Comparison of ENCODE assay signal across 10 cellular contexts in the genomic region with DNA sequence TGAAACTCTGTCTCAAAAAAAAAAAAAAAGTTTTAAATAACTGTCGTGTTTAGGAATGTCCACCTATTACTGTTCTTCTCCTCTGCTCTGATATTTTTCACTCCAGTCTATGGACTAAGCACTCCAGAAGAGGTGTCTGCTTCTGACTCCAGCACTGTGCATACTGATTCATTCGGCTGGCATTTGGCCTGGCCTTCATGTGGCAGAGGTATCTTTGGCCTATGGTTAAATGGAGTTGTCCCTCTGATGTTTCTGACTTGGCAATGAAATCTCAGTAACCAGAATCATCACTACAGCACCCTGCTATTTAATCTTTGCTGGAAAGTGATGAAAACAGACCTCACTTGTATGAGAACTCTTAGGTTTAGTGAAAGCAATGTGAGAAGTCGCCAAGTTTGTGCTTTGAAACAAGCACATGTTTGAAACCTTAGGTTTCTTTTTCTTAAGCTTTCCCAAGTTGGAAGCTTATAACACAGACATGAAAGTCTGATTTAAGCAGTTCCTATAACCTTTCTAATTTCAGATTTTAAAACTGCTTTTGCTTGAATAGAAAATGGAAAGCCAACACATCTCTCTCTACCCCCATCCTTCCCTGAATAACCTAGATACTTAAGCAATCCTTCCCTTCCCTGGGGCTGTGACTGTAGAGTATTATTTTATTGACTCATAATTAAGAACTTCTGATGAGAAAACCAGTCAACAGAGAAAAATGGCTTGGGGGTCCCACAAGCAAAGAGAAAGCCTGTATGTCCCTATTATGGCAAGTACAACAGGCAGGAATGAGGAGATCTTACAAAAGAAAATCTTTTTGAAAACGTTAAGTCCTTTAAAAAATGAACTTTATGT.
DNase-seq lines count a peak whose midpoint lies in the region; ATAC-seq, FAIRE-seq and TF ChIP-seq lines count a peak whose summit lies in the region.
"Had no signal": no experiment of that assay in that cellular context is flagged by ENCODE, and none has a peak within 500 bp of the region (broad histone marks: within the 10 kb centered on the region; RNA-seq: fewer than 3 reads in every experiment).

No MANE protein-coding gene starts in this region.

- WGBS in K562 (ENCODE audit: insufficient coverage, low coverage, missing lambda C conversion rate), result 56% methylated on average over 4 of the region's 4 CpGs

- H3K27me3 ChIP-seq in K562 (ENCODE audit: control insufficient read depth in 2 of 2, insufficient read depth in 2 of 2, low read length in 2 of 2), result no peaks in the 10 kb centered on the region
- H3K27me3 ChIP-seq in muscle layer of colon (ENCODE audit: control insufficient read depth in 1 of 2, insufficient read depth in 2 of 2, low read length in 2 of 2), result no peaks in the 10 kb centered on the region

- TF ChIP-seq EP300 in K562 (IDR thresholded peaks at IDR 0.05; ENCODE audit: low read length), result no peak

- no peaks in the 10 kb centered on the region for H3K9me1 ChIP-seq in K562 (ENCODE audit: control insufficient read depth, insufficient read depth, low read length)

- CTCF ChIA-PET in K562 (lab: Yijun Ruan, JAX; ENCODE audit: low intra/inter-chr PET ratio), result no interaction called here

- no peak overlapping the region for H3K4me2 ChIP-seq in K562 (ENCODE audit: insufficient read depth, low read length)

- H3K9ac ChIP-seq in K562 (ENCODE audit: insufficient read depth in 1 of 2, low read depth in 2 of 2, low read length in 2 of 2) (no peak overlapping the region), muscle layer of colon (ENCODE audit: low read length) (peak overlapping the region; percentile 3)

- TF ChIP-seq CTCF in AG09309 (IDR thresholded peaks at IDR 0.05; ENCODE audit: control insufficient read depth, insufficient read depth, low read depth, low read length, missing control alignments) (no peak), K562 (IDR thresholded peaks at IDR 0.05 in 2 of 3, conservative IDR thresholded peaks at IDR 0.05 in 1 of 3; ENCODE audit: insufficient read depth in 2 of 3, low read depth in 1 of 3, low read length in 3 of 3) (no peak)

- TF ChIP-seq POLR2A in K562 (conservative IDR thresholded peaks at IDR 0.05), result no peak

- intact Hi-C loops in K562 (cut with micrococcal nuclease), result no loop called here

- no peak for TF ChIP-seq RAD21 in K562 (CRISPR knock-in tag; conservative IDR thresholded peaks at IDR 0.05 in 1 of 2, IDR thresholded peaks at IDR 0.05 in 1 of 2)

- no peaks in the 10 kb centered on the region for H3K79me2 ChIP-seq in K562 (ENCODE audit: control insufficient read depth, insufficient read depth, low read length)

- H3K4me3 ChIP-seq in AG09309 (ENCODE audit: control insufficient read depth, low read depth, low read length) (no peak overlapping the region), K562 (no peak overlapping the region), muscle layer of colon (ENCODE audit: low read depth in 1 of 2, low read length in 2 of 2) (no peak overlapping the region)
- H3K4me3 ChIP-seq: lower lobe of right lung had no signal

- POLR2A ChIA-PET in K562 (lab: Yijun Ruan, JAX), result no interaction called here

- H3K36me3 ChIP-seq in K562 (ENCODE audit: control insufficient read depth, insufficient read depth, low read length), result no peaks in the 10 kb centered on the region
- H3K36me3 ChIP-seq in muscle layer of colon (ENCODE audit: insufficient read depth, low read length), result no peaks in the 10 kb centered on the region
- H3K36me3 ChIP-seq: lower lobe of right lung had no signal

- ATAC-seq in HG03460 (IDR thresholded peaks at IDR 0.05; ENCODE audit: unreplicated experiment) (peak; percentile 0), K562 (no peak), GM18868 (IDR thresholded peaks at IDR 0.05; ENCODE audit: unreplicated experiment) (no peak)

- DNase-seq in AG09309 (ENCODE audit: low read depth), result peak; percentile 59
- no peak for DNase-seq in K562 (ENCODE audit: extremely low read depth in 1 of 4, low spot score in 3 of 4)
- DNase-seq in occipital lobe (lab: John Stamatoyannopoulos, UW), result no peak
- no peak for DNase-seq in NCI-H510A (lab: John Stamatoyannopoulos, UW)
- no peak for DNase-seq in central memory CD4-positive, alpha-beta T cell
- DNase-seq: lower lobe of right lung had no signal

- FAIRE-seq in K562 (lab: Jason Lieb, UNC), result no peak

- H2AFZ ChIP-seq in K562 (ENCODE audit: low read depth, low read length), result peak overlapping the region; percentile 12; the same call in 1 of the 2 replicates

- no peaks in the 10 kb centered on the region; a peak in 1 of 5 replicates for H3K4me1 ChIP-seq in K562 (replicated peaks in 1 of 2; ENCODE audit: control insufficient read depth in 2 of 2, insufficient read depth in 2 of 2, low read length in 2 of 2)
- peaks cover 13% of the 10 kb centered on the region for H3K4me1 ChIP-seq in muscle layer of colon (ENCODE audit: insufficient read depth, low read length)

- in situ Hi-C loops in K562 (cut with MboI), result no loop called here

- BruUV-seq in K562 (replicated peaks; lab: Mats Ljungman, UMichigan), result no TSS peak

- H3K27ac ChIP-seq in K562 (ENCODE audit: extremely low read depth, low read depth, low read length) (no peak overlapping the region), muscle layer of colon (ENCODE audit: low read depth, low read length) (peak overlapping the region; percentile 19)
- H3K27ac ChIP-seq: lower lobe of right lung, VCaP had no signal

- H4K20me1 ChIP-seq in K562 (replicated peaks; ENCODE audit: control insufficient read depth, insufficient read depth, low read length), result no peaks in the 10 kb centered on the region

- no peaks in the 10 kb centered on the region for H3K9me3 ChIP-seq in K562 (replicated peaks; ENCODE audit: control insufficient read depth, insufficient read depth, low read depth, low read length)
- no peaks in the 10 kb centered on the region for H3K9me3 ChIP-seq in muscle layer of colon (ENCODE audit: low read length)
- H3K9me3 ChIP-seq: lower lobe of right lung had no signal

TF ChIP-seq in K562, 482 proteins besides CTCF, POLR2A, EP300 and RAD21:
- TF ChIP-seq PHF8 (IDR thresholded peaks at IDR 0.05; ENCODE audit: borderline replicate concordance, low read length) (no peak), RUNX1 (IDR thresholded peaks at IDR 0.05; ENCODE audit: low read depth) (no peak), HLTF (IDR thresholded peaks at IDR 0.05) (no peak), ETS2 (tag; IDR thresholded peaks at IDR 0.05; ENCODE audit: borderline replicate concordance, poor library complexity, severe bottlenecking) (no peak), CBX1 (IDR thresholded peaks at IDR 0.05; ENCODE audit: low read depth) (no peak), SRSF1 (IDR thresholded peaks at IDR 0.05; ENCODE audit: low read depth, low read length) (no peak), RBM39 (optimal IDR thresholded peaks at IDR 0.05; ENCODE audit: low read depth, low read length) (no peak), TCF7 (IDR thresholded peaks at IDR 0.05; ENCODE audit: borderline replicate concordance) (no peak), RNF219 (CRISPR knock-in tag; IDR thresholded peaks at IDR 0.05) (no peak), ZNF398 (CRISPR knock-in tag; IDR thresholded peaks at IDR 0.05) (no peak)
